ENCODE assay signal across 13 cellular contexts in the genomic region with DNA sequence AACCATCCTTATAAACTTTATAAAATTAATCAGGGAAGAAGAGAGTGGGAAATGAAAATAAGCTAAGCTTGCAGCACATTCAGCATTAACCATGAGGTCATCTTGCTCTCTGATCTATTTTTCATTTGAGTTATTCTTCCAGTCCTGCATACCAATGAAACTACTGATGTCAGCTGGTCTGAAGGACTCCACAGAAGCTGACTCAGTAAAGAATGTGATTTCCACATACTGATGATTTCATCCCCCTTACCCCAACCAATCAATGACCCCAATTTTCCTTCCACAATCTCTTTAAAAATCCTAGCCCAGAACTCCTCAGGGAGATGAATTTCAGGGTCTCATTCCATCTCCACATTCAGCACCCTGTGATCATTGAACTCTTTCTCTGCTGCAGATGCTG. TPM values are rescaled to one million over a fixed set of nuclear protein-coding genes. Genes with fewer than 3 reads are reported as not detected.
A peak's percentile ranks its signal among the peaks of the same experiment; 100 is the strongest.
DNase-seq lines count a peak whose midpoint lies in the region; ATAC-seq and TF ChIP-seq lines count a peak whose summit lies in the region.
"Had no signal": no experiment of that assay in that cellular context is flagged by ENCODE, and none has a peak within 500 bp of the region (broad histone marks: within the 10 kb centered on the region; RNA-seq: fewer than 3 reads in every experiment).

No MANE protein-coding gene starts in this region.

- H3K36me3 ChIP-seq in HEK293 (ENCODE audit: control insufficient read depth in 2 of 2, insufficient read depth in 1 of 2, low read length in 2 of 2), result no peaks in the 10 kb centered on the region
- H3K36me3 ChIP-seq: ascending aorta had no signal

- POLR2A ChIA-PET in HEK293 (lab: Yijun Ruan, JAX), result no interaction called here

- H3K9me3 ChIP-seq in HEK293 (ENCODE audit: control insufficient read depth, insufficient read depth, low read depth, low read length) (no peaks in the 10 kb centered on the region), right cardiac atrium (ENCODE audit: control insufficient read depth, low read length) (no peaks in the 10 kb centered on the region)
- H3K9me3 ChIP-seq: ascending aorta had no signal

- no peaks in the 10 kb centered on the region for H3K27me3 ChIP-seq in right cardiac atrium (ENCODE audit: control insufficient read depth, insufficient read depth)
- H3K27me3 ChIP-seq: ascending aorta had no signal

- ATAC-seq in right cardiac atrium, result peak; percentile 80 to 88
- no peak for ATAC-seq in GM18858 (IDR thresholded peaks at IDR 0.05; ENCODE audit: unreplicated experiment)
- ATAC-seq in HG02970 (IDR thresholded peaks at IDR 0.05; ENCODE audit: low FRiP score, unreplicated experiment), result no peak
- ATAC-seq in stimulated activated naive CD8-positive, alpha-beta T cell treated with anti-CD3 and anti-CD28 coated beads, Interleukin-15, Interleukin-2, amounts not matched to agents 100 U/mL and 50 U/mL, for 24 hours, result no peak

- intact Hi-C loops in right cardiac atrium (cut with DNase I), result no loop called here

- no peak for TF ChIP-seq CTCF in HEK293 (tag by site-specific recombination; IDR thresholded peaks at IDR 0.05)

- H3K4me3 ChIP-seq in HEK293 (ENCODE audit: low read depth, low read length) (no peak overlapping the region), right cardiac atrium (ENCODE audit: low read length) (no peak overlapping the region)
- H3K4me3 ChIP-seq: ascending aorta, skin epidermis had no signal

- no peak overlapping the region for H3K27ac ChIP-seq in HEK293 (ENCODE audit: extremely low read depth, low read depth, low read length)
- H3K27ac ChIP-seq in right cardiac atrium (ENCODE audit: low read length), result no peak overlapping the region

- H3K4me1 ChIP-seq in HEK293 (ENCODE audit: control insufficient read depth, insufficient read depth, low read length) (no peaks in the 10 kb centered on the region), right cardiac atrium (ENCODE audit: control insufficient read depth, insufficient read depth, low read length) (no peaks in the 10 kb centered on the region)

- CTCF ChIA-PET in HEK293 (lab: Yijun Ruan, JAX), result no interaction called here

- peak; percentile 96 for DNase-seq in amniotic epithelial cell (ENCODE audit: low read depth)
- DNase-seq in right cardiac atrium, result no peak
- DNase-seq in smooth muscle cell of the brain vasculature (ENCODE audit: low read depth, low spot score), result peak; percentile 29
- DNase-seq in NCI-H128 (lab: John Stamatoyannopoulos, UW; ENCODE audit: unreplicated experiment), result no peak
- DNase-seq in stimulated activated naive CD8-positive, alpha-beta T cell treated with anti-CD3 and anti-CD28 coated beads, Interleukin-15, Interleukin-2, amounts not matched to agents 100 U/mL and 50 U/mL, for 24 hours, result no peak
- DNase-seq: activated CD4-positive, alpha-beta T cell treated with anti-CD3 and anti-CD28 coated beads, Interleukin-2, amount 50 U/mL, for 48 hours; NCI-H146 had no signal

TF ChIP-seq in HEK293, 187 proteins besides CTCF, POLR2A, EP300 and RAD21:
- TF ChIP-seq ZNF664 (tag by site-specific recombination; IDR thresholded peaks at IDR 0.05) (no peak), ZEB2 (tag by site-specific recombination; IDR thresholded peaks at IDR 0.05) (no peak), ZNF521 (tag by site-specific recombination; IDR thresholded peaks at IDR 0.05) (no peak), ZBTB20 (tag by site-specific recombination; IDR thresholded peaks at IDR 0.05) (0 out of 2 replicates have a peak, but pooled peaks have one; percentile 16), ZNF548 (tag by site-specific recombination; IDR thresholded peaks at IDR 0.05) (no peak), HOXC10 (CRISPR knock-in tag; IDR thresholded peaks at IDR 0.05) (no peak), ZBTB17 (tag by site-specific recombination; IDR thresholded peaks at IDR 0.05) (peak; percentile 50), ZNF621 (tag by site-specific recombination; IDR thresholded peaks at IDR 0.05) (no peak), ZNF629 (tag by site-specific recombination; IDR thresholded peaks at IDR 0.05) (peak; percentile 71), ZFP69B (tag by site-specific recombination; IDR thresholded peaks at IDR 0.05) (no peak), ZBTB21 (tag by site-specific recombination; IDR thresholded peaks at IDR 0.05) (peak; percentile 30; the same call in 1 of the 2 replicates), ZNF184 (tag by site-specific recombination; IDR thresholded peaks at IDR 0.05) (peak; percentile 26; the same call in 1 of the 2 replicates), ZNF48 (tag by site-specific recombination; IDR thresholded peaks at IDR 0.05) (no peak), ATF2 (tag by site-specific recombination; IDR thresholded peaks at IDR 0.05; ENCODE audit: low read depth) (peak; percentile 31; the same call in 1 of the 2 replicates)
- TF ChIP-seq, protein P1, sequence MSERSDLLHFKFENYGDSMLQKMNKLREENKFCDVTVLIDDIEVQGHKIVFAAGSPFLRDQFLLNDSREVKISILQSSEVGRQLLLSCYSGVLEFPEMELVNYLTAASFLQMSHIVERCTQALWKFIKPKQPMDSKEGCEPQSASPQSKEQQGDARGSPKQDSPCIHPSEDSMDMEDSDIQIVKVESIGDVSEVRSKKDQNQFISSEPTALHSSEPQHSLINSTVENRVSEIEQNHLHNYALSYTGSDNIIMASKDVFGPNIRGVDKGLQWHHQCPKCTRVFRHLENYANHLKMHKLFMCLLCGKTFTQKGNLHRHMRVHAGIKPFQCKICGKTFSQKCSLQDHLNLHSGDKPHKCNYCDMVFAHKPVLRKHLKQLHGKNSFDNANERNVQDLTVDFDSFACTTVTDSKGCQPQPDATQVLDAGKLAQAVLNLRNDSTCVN (tag by site-specific recombination; optimal IDR thresholded peaks at IDR 0.05), result no peak
- TF ChIP-seq, protein P2, sequence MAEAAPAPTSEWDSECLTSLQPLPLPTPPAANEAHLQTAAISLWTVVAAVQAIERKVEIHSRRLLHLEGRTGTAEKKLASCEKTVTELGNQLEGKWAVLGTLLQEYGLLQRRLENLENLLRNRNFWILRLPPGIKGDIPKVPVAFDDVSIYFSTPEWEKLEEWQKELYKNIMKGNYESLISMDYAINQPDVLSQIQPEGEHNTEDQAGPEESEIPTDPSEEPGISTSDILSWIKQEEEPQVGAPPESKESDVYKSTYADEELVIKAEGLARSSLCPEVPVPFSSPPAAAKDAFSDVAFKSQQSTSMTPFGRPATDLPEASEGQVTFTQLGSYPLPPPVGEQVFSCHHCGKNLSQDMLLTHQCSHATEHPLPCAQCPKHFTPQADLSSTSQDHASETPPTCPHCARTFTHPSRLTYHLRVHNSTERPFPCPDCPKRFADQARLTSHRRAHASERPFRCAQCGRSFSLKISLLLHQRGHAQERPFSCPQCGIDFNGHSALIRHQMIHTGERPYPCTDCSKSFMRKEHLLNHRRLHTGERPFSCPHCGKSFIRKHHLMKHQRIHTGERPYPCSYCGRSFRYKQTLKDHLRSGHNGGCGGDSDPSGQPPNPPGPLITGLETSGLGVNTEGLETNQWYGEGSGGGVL (tag by site-specific recombination; IDR thresholded peaks at IDR 0.05), result no peak
- TF ChIP-seq, protein P3, sequence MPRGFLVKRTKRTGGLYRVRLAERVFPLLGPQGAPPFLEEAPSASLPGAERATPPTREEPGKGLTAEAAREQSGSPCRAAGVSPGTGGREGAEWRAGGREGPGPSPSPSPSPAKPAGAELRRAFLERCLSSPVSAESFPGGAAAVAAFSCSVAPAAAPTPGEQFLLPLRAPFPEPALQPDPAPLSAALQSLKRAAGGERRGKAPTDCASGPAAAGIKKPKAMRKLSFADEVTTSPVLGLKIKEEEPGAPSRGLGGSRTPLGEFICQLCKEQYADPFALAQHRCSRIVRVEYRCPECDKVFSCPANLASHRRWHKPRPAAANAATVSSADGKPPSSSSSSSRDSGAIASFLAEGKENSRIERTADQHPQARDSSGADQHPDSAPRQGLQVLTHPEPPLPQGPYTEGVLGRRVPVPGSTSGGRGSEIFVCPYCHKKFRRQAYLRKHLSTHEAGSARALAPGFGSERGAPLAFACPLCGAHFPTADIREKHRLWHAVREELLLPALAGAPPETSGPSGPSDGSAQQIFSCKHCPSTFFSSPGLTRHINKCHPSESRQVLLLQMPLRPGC (tag by site-specific recombination; IDR thresholded peaks at IDR 0.05), result peak; percentile 66

RNA-seq across cellular contexts. Expression of gene DSPP, which starts 18.8 kb away (rescaled TPM):
- total RNA-seq in right cardiac atrium, result not detected
- polyA plus RNA-seq in right cardiac atrium, result not detected
- total RNA-seq: ascending aorta, G401 had no signal

Comparison
In these comparisons a context has a peak if more than half of its experiments do, and no peak if none do; other contexts are left out.
1. DNase-seq: peak in amniotic epithelial cell (single experiment) and smooth muscle cell of the brain vasculature (single experiment); none in right cardiac atrium (0 of 3), NCI-H128 (single experiment) and stimulated activated naive CD8-positive, alpha-beta T cell treated with anti-CD3 and anti-CD28 coated beads, Interleukin-15, Interleukin-2, amounts not matched to agents 100 U/mL and 50 U/mL, for 24 hours (single experiment).
2. ATAC-seq: peak in right cardiac atrium (2 of 2); none in GM18858 (single experiment), HG02970 (single experiment) and stimulated activated naive CD8-positive, alpha-beta T cell treated with anti-CD3 and anti-CD28 coated beads, Interleukin-15, Interleukin-2, amounts not matched to agents 100 U/mL and 50 U/mL, for 24 hours (single experiment).